Comparison of ENCODE assay signal across 8 cellular contexts in the genomic region with DNA sequence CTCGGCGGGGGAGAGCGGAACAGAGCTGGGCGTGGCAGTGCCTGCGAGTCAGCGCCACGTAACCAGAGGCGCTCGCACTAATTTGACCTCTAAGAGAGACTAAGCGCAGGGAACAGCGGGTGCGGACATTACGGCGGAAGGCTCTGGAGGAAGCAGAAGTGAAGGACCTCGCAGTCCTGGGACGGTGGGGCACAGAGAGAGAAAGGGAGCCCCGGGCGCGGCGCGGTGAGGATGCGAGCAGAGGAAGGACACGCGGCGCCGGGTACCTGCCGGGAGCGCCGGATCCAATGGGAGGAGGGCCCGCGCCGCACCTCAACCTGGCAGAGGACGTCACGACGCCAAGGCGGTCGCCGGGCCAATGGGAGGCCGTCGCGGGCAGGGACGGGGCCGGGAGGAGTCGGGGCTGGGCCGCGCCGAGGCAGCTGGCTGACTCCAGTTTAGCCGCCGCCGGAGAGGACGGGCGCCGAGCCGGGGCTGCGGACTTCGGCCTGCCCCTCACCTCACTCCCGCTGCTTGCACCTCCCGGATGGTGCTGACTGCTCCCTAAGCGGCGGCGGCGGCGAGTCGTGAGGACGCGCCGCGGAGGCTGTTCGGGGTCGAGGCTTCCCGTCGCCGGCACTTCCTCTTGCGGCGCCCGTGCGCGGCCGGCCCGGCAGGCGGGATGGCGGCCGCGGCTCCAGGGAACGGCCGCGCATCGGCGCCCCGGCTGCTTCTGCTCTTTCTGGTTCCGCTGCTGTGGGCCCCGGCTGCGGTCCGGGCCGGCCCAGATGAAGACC. TPM values are rescaled to one million over a fixed set of nuclear protein-coding genes. Genes with fewer than 3 reads are reported as not detected.
DNase-seq lines count a peak whose midpoint lies in the region; ATAC-seq, FAIRE-seq and TF ChIP-seq lines count a peak whose summit lies in the region.

A gene with protein sequence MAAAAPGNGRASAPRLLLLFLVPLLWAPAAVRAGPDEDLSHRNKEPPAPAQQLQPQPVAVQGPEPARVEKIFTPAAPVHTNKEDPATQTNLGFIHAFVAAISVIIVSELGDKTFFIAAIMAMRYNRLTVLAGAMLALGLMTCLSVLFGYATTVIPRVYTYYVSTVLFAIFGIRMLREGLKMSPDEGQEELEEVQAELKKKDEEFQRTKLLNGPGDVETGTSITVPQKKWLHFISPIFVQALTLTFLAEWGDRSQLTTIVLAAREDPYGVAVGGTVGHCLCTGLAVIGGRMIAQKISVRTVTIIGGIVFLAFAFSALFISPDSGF (plus strand): TSS at position 429 of the 776 bp plus-strand sequence. CDS start 233 bp downstream, at position 662.

- peaks cover 35% of the 10 kb centered on the region for H3K4me1 Mint-ChIP-seq in WTC11

- peak; percentile 97 for TF ChIP-seq POLR2A in GM18951 (IDR thresholded peaks at IDR 0.05; ENCODE audit: extremely low read depth, insufficient read depth, insufficient read length)

- H3K9me3 Mint-ChIP-seq in WTC11: no peaks in the 10 kb centered on the region

- CTCF ChIA-PET in AG04450 (lab: Charles Lee): interaction anchor here (0.6 to 3.4 kb wide), 7 partner anchors 10 to 425 kb away, joined by 3 to 40 read pairs (median 4); a partner anchor contains a TSS
- CTCF ChIA-PET in WTC11 (lab: Charles Lee): interaction anchor here (0.7 to 2.9 kb wide), 3 partner anchors 50 to 424 kb away, joined by 3 to 7 read pairs (median 6); a partner anchor contains a TSS

- peak within 1 kb of the TSS; percentile 91 for H3K4me3 Mint-ChIP-seq in WTC11

- H3K9me3 ChIP-seq in AG04450 (ENCODE audit: control insufficient read depth, insufficient read depth, low read length): no peaks in the 10 kb centered on the region

- peaks cover 22% of the 10 kb centered on the region for H3K36me3 Mint-ChIP-seq in WTC11

- ATAC-seq in HG03175 (IDR thresholded peaks at IDR 0.05; ENCODE audit: unreplicated experiment) (peak; percentile 94), WTC11 (peak; percentile 98)

- POLR2A ChIA-PET in AG04450 (lab: Yijun Ruan, JAX): interaction anchor here (0.9 to 2.7 kb wide), 10 partner anchors 10 to 152 kb away, joined by 3 to 11 read pairs (median 4); a partner anchor contains a TSS
- POLR2A ChIA-PET in WTC11 (lab: Charles Lee): interaction anchor here (0.7 to 1.8 kb wide), 6 partner anchors 9 to 424 kb away, joined by 3 to 7 read pairs (median 3); a partner anchor contains a TSS

- H3K27me3 ChIP-seq in AG04450 (ENCODE audit: control insufficient read depth, insufficient read depth, low read length) (no peaks in the 10 kb centered on the region), bronchial epithelial cell (ENCODE audit: control insufficient read depth, insufficient read depth, low read length) (no peaks in the 10 kb centered on the region)

- H3K27ac Mint-ChIP-seq in WTC11: peak within 1 kb of the TSS; percentile 97

- H3K27ac ChIP-seq in AG04450 (ENCODE audit: low read depth, low read length): peak within 1 kb of the TSS; percentile 93

- TF ChIP-seq CTCF in AG04450 (IDR thresholded peaks at IDR 0.05; ENCODE audit: low read depth, low read length): no peak
- no peak for TF ChIP-seq CTCF in WTC11 (IDR thresholded peaks at IDR 0.05)
- TF ChIP-seq CTCF in bronchial epithelial cell (IDR thresholded peaks at IDR 0.05; ENCODE audit: insufficient read depth, low read length, severe bottlenecking): peak; percentile 14

- in situ Hi-C loops in GM18951 (cut with MboI; ENCODE audit: low sequenced_read_pairs, unreplicated experiment): no loop called here

- DNase-seq in AG04450 (ENCODE audit: low read depth, low spot score) (peak; percentile 46), NCI-H2227 treated with DMSO at 0.1 percent for 48 hours (lab: John Stamatoyannopoulos, UW) (peak; percentile 54), WTC11 (ENCODE audit: low spot score) (peak; percentile 95), bronchial epithelial cell (ENCODE audit: low read depth) (peak; percentile 73), iPS-NIHi7 (ENCODE audit: extremely low spot score) (peak; percentile 98), smooth muscle cell of the brain vasculature (ENCODE audit: low read depth, low spot score) (peak; percentile 47)

- H3K27me3 Mint-ChIP-seq in WTC11 (ENCODE audit: low read depth): peaks cover 2% of the 10 kb centered on the region; the same call in 1 of the 2 replicates

- H3K36me3 ChIP-seq in bronchial epithelial cell (ENCODE audit: control insufficient read depth, insufficient read depth, low read length): peaks cover 7% of the 10 kb centered on the region

- peak within 1 kb of the TSS; percentile 79 for H3K4me3 ChIP-seq in AG04450 (ENCODE audit: low read depth, low read length)
- H3K4me3 ChIP-seq in bronchial epithelial cell (ENCODE audit: low read depth, low read length): peak within 1 kb of the TSS; percentile 82

- no peak for FAIRE-seq in bronchial epithelial cell (lab: Jason Lieb, UNC)

TF ChIP-seq in WTC11, 78 proteins besides CTCF, POLR2A, EP300 and RAD21 (continues in another document):
- TF ChIP-seq TCF7 (CRISPR knock-in tag; IDR thresholded peaks at IDR 0.05; ENCODE audit: low read depth) (peak; percentile 71; the same call in 1 of the 2 replicates), CREM (CRISPR knock-in tag; IDR thresholded peaks at IDR 0.05) (peak; percentile 64; the same call in 1 of the 2 replicates), FOXP1 (CRISPR knock-in tag; IDR thresholded peaks at IDR 0.05; ENCODE audit: borderline replicate concordance) (no peak; the same call in 1 of the 2 replicates), ZNF232 (CRISPR knock-in tag; IDR thresholded peaks at IDR 0.05) (peak; percentile 69; the same call in 1 of the 2 replicates)
- TF ChIP-seq, protein P1, sequence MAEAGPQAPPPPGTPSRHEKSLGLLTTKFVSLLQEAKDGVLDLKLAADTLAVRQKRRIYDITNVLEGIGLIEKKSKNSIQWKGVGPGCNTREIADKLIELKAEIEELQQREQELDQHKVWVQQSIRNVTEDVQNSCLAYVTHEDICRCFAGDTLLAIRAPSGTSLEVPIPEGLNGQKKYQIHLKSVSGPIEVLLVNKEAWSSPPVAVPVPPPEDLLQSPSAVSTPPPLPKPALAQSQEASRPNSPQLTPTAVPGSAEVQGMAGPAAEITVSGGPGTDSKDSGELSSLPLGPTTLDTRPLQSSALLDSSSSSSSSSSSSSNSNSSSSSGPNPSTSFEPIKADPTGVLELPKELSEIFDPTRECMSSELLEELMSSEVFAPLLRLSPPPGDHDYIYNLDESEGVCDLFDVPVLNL (CRISPR knock-in tag; IDR thresholded peaks at IDR 0.05; ENCODE audit: borderline replicate concordance, low read depth): peak; percentile 86
- TF ChIP-seq, protein P2, sequence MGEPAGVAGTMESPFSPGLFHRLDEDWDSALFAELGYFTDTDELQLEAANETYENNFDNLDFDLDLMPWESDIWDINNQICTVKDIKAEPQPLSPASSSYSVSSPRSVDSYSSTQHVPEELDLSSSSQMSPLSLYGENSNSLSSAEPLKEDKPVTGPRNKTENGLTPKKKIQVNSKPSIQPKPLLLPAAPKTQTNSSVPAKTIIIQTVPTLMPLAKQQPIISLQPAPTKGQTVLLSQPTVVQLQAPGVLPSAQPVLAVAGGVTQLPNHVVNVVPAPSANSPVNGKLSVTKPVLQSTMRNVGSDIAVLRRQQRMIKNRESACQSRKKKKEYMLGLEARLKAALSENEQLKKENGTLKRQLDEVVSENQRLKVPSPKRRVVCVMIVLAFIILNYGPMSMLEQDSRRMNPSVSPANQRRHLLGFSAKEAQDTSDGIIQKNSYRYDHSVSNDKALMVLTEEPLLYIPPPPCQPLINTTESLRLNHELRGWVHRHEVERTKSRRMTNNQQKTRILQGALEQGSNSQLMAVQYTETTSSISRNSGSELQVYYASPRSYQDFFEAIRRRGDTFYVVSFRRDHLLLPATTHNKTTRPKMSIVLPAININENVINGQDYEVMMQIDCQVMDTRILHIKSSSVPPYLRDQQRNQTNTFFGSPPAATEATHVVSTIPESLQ (CRISPR knock-in tag; IDR thresholded peaks at IDR 0.05): no peak
- TF ChIP-seq, protein P3, sequence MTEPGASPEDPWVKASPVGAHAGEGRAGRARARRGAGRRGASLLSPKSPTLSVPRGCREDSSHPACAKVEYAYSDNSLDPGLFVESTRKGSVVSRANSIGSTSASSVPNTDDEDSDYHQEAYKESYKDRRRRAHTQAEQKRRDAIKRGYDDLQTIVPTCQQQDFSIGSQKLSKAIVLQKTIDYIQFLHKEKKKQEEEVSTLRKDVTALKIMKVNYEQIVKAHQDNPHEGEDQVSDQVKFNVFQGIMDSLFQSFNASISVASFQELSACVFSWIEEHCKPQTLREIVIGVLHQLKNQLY (CRISPR knock-in tag; IDR thresholded peaks at IDR 0.05): no peak
- TF ChIP-seq, protein P4, sequence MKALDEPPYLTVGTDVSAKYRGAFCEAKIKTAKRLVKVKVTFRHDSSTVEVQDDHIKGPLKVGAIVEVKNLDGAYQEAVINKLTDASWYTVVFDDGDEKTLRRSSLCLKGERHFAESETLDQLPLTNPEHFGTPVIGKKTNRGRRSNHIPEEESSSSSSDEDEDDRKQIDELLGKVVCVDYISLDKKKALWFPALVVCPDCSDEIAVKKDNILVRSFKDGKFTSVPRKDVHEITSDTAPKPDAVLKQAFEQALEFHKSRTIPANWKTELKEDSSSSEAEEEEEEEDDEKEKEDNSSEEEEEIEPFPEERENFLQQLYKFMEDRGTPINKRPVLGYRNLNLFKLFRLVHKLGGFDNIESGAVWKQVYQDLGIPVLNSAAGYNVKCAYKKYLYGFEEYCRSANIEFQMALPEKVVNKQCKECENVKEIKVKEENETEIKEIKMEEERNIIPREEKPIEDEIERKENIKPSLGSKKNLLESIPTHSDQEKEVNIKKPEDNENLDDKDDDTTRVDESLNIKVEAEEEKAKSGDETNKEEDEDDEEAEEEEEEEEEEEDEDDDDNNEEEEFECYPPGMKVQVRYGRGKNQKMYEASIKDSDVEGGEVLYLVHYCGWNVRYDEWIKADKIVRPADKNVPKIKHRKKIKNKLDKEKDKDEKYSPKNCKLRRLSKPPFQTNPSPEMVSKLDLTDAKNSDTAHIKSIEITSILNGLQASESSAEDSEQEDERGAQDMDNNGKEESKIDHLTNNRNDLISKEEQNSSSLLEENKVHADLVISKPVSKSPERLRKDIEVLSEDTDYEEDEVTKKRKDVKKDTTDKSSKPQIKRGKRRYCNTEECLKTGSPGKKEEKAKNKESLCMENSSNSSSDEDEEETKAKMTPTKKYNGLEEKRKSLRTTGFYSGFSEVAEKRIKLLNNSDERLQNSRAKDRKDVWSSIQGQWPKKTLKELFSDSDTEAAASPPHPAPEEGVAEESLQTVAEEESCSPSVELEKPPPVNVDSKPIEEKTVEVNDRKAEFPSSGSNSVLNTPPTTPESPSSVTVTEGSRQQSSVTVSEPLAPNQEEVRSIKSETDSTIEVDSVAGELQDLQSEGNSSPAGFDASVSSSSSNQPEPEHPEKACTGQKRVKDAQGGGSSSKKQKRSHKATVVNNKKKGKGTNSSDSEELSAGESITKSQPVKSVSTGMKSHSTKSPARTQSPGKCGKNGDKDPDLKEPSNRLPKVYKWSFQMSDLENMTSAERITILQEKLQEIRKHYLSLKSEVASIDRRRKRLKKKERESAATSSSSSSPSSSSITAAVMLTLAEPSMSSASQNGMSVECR (CRISPR knock-in tag; IDR thresholded peaks at IDR 0.05; ENCODE audit: borderline replicate concordance): peak; percentile 83; the same call in 1 of the 2 replicates

RNA-seq across cellular contexts. Expression of the gene that starts here (rescaled TPM):
- 134 and 146 TPM in 2 replicates for polyA plus RNA-seq in AG04450 (2011; rRNA removed)
- polyA minus RNA-seq in AG04450 (2011; rRNA and poly(A)+ RNA removed): 170 and 176 TPM in 2 replicates
- total RNA-seq in WTC11 (2021): 78.0 to 88.6 TPM (median 80.0 TPM) in 3 replicates
- total RNA-seq in bronchial epithelial cell: 75.8 and 108 TPM in 2 replicates

Comparison
In these comparisons a context has a peak if more than half of its experiments do, and no peak if none do; other contexts are left out.
1. Peak in every context shown above with its lines: DNase-seq, ATAC-seq, H3K4me3 ChIP-seq and H3K27ac ChIP-seq.
2. DNase-seq: peak in every context shown above with its lines; median percentile 98 in iPS-NIHi7; 95 in WTC11; 73 in bronchial epithelial cell; 54 in NCI-H2227 treated with DMSO at 0.1 percent for 48 hours; 47 in smooth muscle cell of the brain vasculature; 46 in AG04450.